10 cellular contexts compared by ENCODE assay signal in genomic region chr5:139676951-139677367, GRCh38. TPM values are rescaled to one million over a fixed set of nuclear protein-coding genes. Genes with fewer than 3 reads are reported as not detected.
DNase-seq lines count a peak whose midpoint lies in the region; ATAC-seq and TF ChIP-seq lines count a peak whose summit lies in the region.
"Had no signal": no experiment of that assay in that cellular context is flagged by ENCODE, and none has a peak within 500 bp of the region (broad histone marks: within the 10 kb centered on the region; RNA-seq: fewer than 3 reads in every experiment).

No MANE protein-coding gene starts in this region.

- H3K18ac ChIP-seq in IMR-90 (ENCODE audit: low read depth, low read length): no peak overlapping the region

- no peaks in the 10 kb centered on the region for H3K9me3 Mint-ChIP-seq in activated CD8-positive, alpha-beta T cell treated with anti-CD3 and anti-CD28 coated beads, Interleukin-2, amount 10 ng/mL, durations not matched to agents 7 days and 5 days (ENCODE audit: insufficient read depth)
- H3K9me3 Mint-ChIP-seq: activated CD4-positive, alpha-beta T cell treated with anti-CD3 and anti-CD28 coated beads, Interleukin-2, amount 10 ng/mL, durations not matched to agents 7 days and 5 days had no signal

- peaks cover 19% of the 10 kb centered on the region for H3K9me1 ChIP-seq in IMR-90 (ENCODE audit: insufficient read depth, low read length)

- H4K8ac ChIP-seq in IMR-90 (ENCODE audit: low read depth in 2 of 2, low read length in 2 of 2): no peak overlapping the region

- H3K79me1 ChIP-seq in IMR-90 (ENCODE audit: low read depth in 1 of 2, low read length in 2 of 2): peaks cover 10 to 53% of the 10 kb centered on the region in 2 experiments; a peak in 3 of 4 replicates

- dilution Hi-C loops in IMR-90 (cut with HindIII; ENCODE audit: low sequenced_read_pairs, unreplicated experiment): no loop called here

- DNase-seq in IMR-90 (no peak), astrocyte of the hippocampus (ENCODE audit: low read depth, low spot score) (peak; percentile 78), kidney glomerular epithelial cell (lab: John Stamatoyannopoulos, UW) (peak; percentile 67), GM19240 (ENCODE audit: insufficient read length, low spot score) (no peak)
- DNase-seq in activated CD8-positive, alpha-beta T cell treated with anti-CD3 and anti-CD28 coated beads, Interleukin-2, amount 10 ng/mL, durations not matched to agents 7 days and 5 days: no peak
- DNase-seq: activated CD4-positive, alpha-beta T cell treated with anti-CD3 and anti-CD28 coated beads, Interleukin-2, amount 10 ng/mL, durations not matched to agents 7 days and 5 days; left colon had no signal

- no peak overlapping the region for H4K5ac ChIP-seq in IMR-90 (ENCODE audit: low read depth, low read length)

- H3K4me2 ChIP-seq in IMR-90 (ENCODE audit: low read depth, low read length) (no peak overlapping the region), skeletal muscle satellite cell (ENCODE audit: low read length) (peak overlapping the region; percentile 38)

- H3K36me3 ChIP-seq in IMR-90 (ENCODE audit: control insufficient read depth, insufficient read depth, low read length): peaks cover 17% of the 10 kb centered on the region
- H3K36me3 ChIP-seq in skeletal muscle satellite cell (ENCODE audit: insufficient read depth, low read length): peaks cover 38% of the 10 kb centered on the region

- H3K27ac ChIP-seq in IMR-90 (ENCODE audit: insufficient read depth, low read length): no peak overlapping the region

- no peak overlapping the region for H3K23ac ChIP-seq in IMR-90 (ENCODE audit: low read depth, low read length)

- H3K27me3 ChIP-seq in IMR-90 (ENCODE audit: control insufficient read depth, insufficient read depth, low read length) (no peaks in the 10 kb centered on the region), skeletal muscle satellite cell (ENCODE audit: control insufficient read depth, insufficient read depth, low read length) (no peaks in the 10 kb centered on the region)

- intact Hi-C loops in IMR-90 (cut with micrococcal nuclease): no loop called here

- no peaks in the 10 kb centered on the region for H3K9me3 ChIP-seq in IMR-90 (ENCODE audit: control insufficient read depth, insufficient read depth, low read length)
- H3K9me3 ChIP-seq in skeletal muscle satellite cell (replicated peaks; ENCODE audit: low read length): no peaks in the 10 kb centered on the region

- in situ Hi-C loops in IMR-90 (cut with MboI; ENCODE audit: low sequenced_read_pairs): no loop called here

- H2AK5ac ChIP-seq in IMR-90 (ENCODE audit: low read depth, low read length): no peak overlapping the region

- TF ChIP-seq RAD21 in IMR-90 (IDR thresholded peaks at IDR 0.05; ENCODE audit: low read length): no peak

- WGBS in IMR-90 (ENCODE audit: extremely low coverage in 2 of 2, insufficient read length in 1 of 2), 2 experiments: 71% methylated on average over 4 of the region's 26 CpGs; no CpG with 5 or more reads in 1 of the 2 experiments

- H3K14ac ChIP-seq in IMR-90 (replicated peaks; ENCODE audit: low read depth, low read length): no peak overlapping the region

- no peak overlapping the region for H3K56ac ChIP-seq in IMR-90 (ENCODE audit: extremely low read depth, insufficient read depth, low read length)

- ATAC-seq in IMR-90 (ENCODE audit: low read depth) (no peak), GM18907 (IDR thresholded peaks at IDR 0.05; ENCODE audit: unreplicated experiment) (no peak), GM19455 (IDR thresholded peaks at IDR 0.05; ENCODE audit: unreplicated experiment) (no peak)
- no peak for ATAC-seq in activated CD8-positive, alpha-beta T cell treated with anti-CD3 and anti-CD28 coated beads, Interleukin-2, amount 10 ng/mL, durations not matched to agents 7 days and 5 days
- ATAC-seq: left colon had no signal

- no peaks in the 10 kb centered on the region for H3K4me1 Mint-ChIP-seq in activated CD8-positive, alpha-beta T cell treated with anti-CD3 and anti-CD28 coated beads, Interleukin-2, amount 10 ng/mL, durations not matched to agents 7 days and 5 days (ENCODE audit: low read depth)
- H3K4me1 Mint-ChIP-seq: activated CD4-positive, alpha-beta T cell treated with anti-CD3 and anti-CD28 coated beads, Interleukin-2, amount 10 ng/mL, durations not matched to agents 7 days and 5 days had no signal

- POLR2A ChIA-PET in IMR-90 (lab: Charles Lee; ENCODE audit: unreplicated experiment): no interaction called here
- POLR2A ChIA-PET in activated CD8-positive, alpha-beta T cell treated with anti-CD3 and anti-CD28 coated beads, Interleukin-2, amount 10 ng/mL, durations not matched to agents 7 days and 5 days (lab: Charles Lee): interaction anchor here (0.8 kb wide), 1 partner anchor 45 kb away, joined by 3 read pairs; no protein-coding TSS in a partner anchor

- CTCF ChIA-PET in IMR-90 (lab: Yijun Ruan, JAX): interaction anchor here (1.6 kb wide), 1 partner anchor 89 kb away, joined by 6 read pairs; no protein-coding TSS in a partner anchor
- CTCF ChIA-PET in activated CD8-positive, alpha-beta T cell treated with anti-CD3 and anti-CD28 coated beads, Interleukin-2, amount 10 ng/mL, durations not matched to agents 7 days and 5 days (lab: Charles Lee): interaction anchor here (1.7 kb wide), 2 partner anchors 44 to 89 kb away, joined by 3 to 16 read pairs; no protein-coding TSS in a partner anchor

- H2BK20ac ChIP-seq in IMR-90 (ENCODE audit: low read depth, low read length): no peak overlapping the region

- no peaks in the 10 kb centered on the region for H3K36me3 Mint-ChIP-seq in activated CD8-positive, alpha-beta T cell treated with anti-CD3 and anti-CD28 coated beads, Interleukin-2, amount 10 ng/mL, durations not matched to agents 7 days and 5 days (ENCODE audit: low read depth)

- H3K27me3 Mint-ChIP-seq in activated CD8-positive, alpha-beta T cell treated with anti-CD3 and anti-CD28 coated beads, Interleukin-2, amount 10 ng/mL, durations not matched to agents 7 days and 5 days (ENCODE audit: low read depth): no peaks in the 10 kb centered on the region
- H3K27me3 Mint-ChIP-seq: activated CD4-positive, alpha-beta T cell treated with anti-CD3 and anti-CD28 coated beads, Interleukin-2, amount 10 ng/mL, durations not matched to agents 7 days and 5 days had no signal

- BruUV-seq in IMR-90 (replicated peaks; lab: Mats Ljungman, UMichigan): no TSS peak

- no peak overlapping the region for H2BK15ac ChIP-seq in IMR-90 (ENCODE audit: low read depth, low read length)

- H3K4me3 ChIP-seq in IMR-90 (ENCODE audit: insufficient read depth, low read depth, low read length) (no peak overlapping the region), skeletal muscle satellite cell (ENCODE audit: low read length) (no peak overlapping the region)

- no peak overlapping the region for H2AFZ ChIP-seq in IMR-90 (replicated peaks; ENCODE audit: low read length, poor library complexity)

- TF ChIP-seq CTCF in IMR-90 (conservative IDR thresholded peaks at IDR 0.05; ENCODE audit: low read depth, low read length): no peak

- TF ChIP-seq POLR2A in IMR-90 (IDR thresholded peaks at IDR 0.05; ENCODE audit: low read depth, low read length): no peak

- H3K9ac ChIP-seq in IMR-90 (ENCODE audit: low read depth, low read length) (no peak overlapping the region), skeletal muscle satellite cell (ENCODE audit: low read depth, low read length) (no peak overlapping the region)

- H4K91ac ChIP-seq in IMR-90 (ENCODE audit: insufficient read depth, low read depth, low read length): no peak overlapping the region

- H2AK9ac ChIP-seq in IMR-90 (replicated peaks; ENCODE audit: low read depth, low read length, poor library complexity): peak overlapping the region; percentile 50

- H3K4ac ChIP-seq in IMR-90 (ENCODE audit: low read depth, low read length): no peak overlapping the region

- no peak overlapping the region for H3K27ac Mint-ChIP-seq in activated CD8-positive, alpha-beta T cell treated with anti-CD3 and anti-CD28 coated beads, Interleukin-2, amount 10 ng/mL, durations not matched to agents 7 days and 5 days
- H3K27ac Mint-ChIP-seq: activated CD4-positive, alpha-beta T cell treated with anti-CD3 and anti-CD28 coated beads, Interleukin-2, amount 10 ng/mL, durations not matched to agents 7 days and 5 days had no signal

- H3K4me1 ChIP-seq in IMR-90 (ENCODE audit: control insufficient read depth, insufficient read depth, low read length) (peaks cover 16% of the 10 kb centered on the region), skeletal muscle satellite cell (ENCODE audit: control insufficient read depth, insufficient read depth, low read length) (peaks cover 67% of the 10 kb centered on the region)

- H3K4me3 Mint-ChIP-seq in activated CD8-positive, alpha-beta T cell treated with anti-CD3 and anti-CD28 coated beads, Interleukin-2, amount 10 ng/mL, durations not matched to agents 7 days and 5 days: no peak overlapping the region
- H3K4me3 Mint-ChIP-seq: activated CD4-positive, alpha-beta T cell treated with anti-CD3 and anti-CD28 coated beads, Interleukin-2, amount 10 ng/mL, durations not matched to agents 7 days and 5 days had no signal

- peaks cover 54% of the 10 kb centered on the region for H4K20me1 ChIP-seq in IMR-90 (ENCODE audit: insufficient read depth, low read length)

- no peak overlapping the region for H2BK5ac ChIP-seq in IMR-90 (ENCODE audit: low read depth, low read length, poor library complexity, severe bottlenecking)

- no peak overlapping the region for H2BK120ac ChIP-seq in IMR-90 (ENCODE audit: low read depth, low read length)

TF ChIP-seq in IMR-90, 13 proteins besides CTCF, POLR2A, EP300 and RAD21 (continues in another document):
- TF ChIP-seq RCOR1 (IDR thresholded peaks at IDR 0.05; ENCODE audit: insufficient replicate concordance, low read length): no peak
- TF ChIP-seq SMC3 (IDR thresholded peaks at IDR 0.05; ENCODE audit: low read depth, low read length): no peak
- TF ChIP-seq FOS (IDR thresholded peaks at IDR 0.05; ENCODE audit: low read depth, low read length): no peak
- TF ChIP-seq, protein P1, sequence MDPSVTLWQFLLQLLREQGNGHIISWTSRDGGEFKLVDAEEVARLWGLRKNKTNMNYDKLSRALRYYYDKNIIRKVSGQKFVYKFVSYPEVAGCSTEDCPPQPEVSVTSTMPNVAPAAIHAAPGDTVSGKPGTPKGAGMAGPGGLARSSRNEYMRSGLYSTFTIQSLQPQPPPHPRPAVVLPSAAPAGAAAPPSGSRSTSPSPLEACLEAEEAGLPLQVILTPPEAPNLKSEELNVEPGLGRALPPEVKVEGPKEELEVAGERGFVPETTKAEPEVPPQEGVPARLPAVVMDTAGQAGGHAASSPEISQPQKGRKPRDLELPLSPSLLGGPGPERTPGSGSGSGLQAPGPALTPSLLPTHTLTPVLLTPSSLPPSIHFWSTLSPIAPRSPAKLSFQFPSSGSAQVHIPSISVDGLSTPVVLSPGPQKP (IDR thresholded peaks at IDR 0.05; ENCODE audit: borderline replicate concordance, low read depth, low read length): no peak

RNA-seq across cellular contexts. Expression of gene CXXC5, which starts 28.8 kb away (rescaled TPM):
- total RNA-seq in IMR-90 (2012; rRNA removed): 24.9 and 30.8 TPM in 2 replicates
- 35.7 and 38.8 TPM in 2 replicates for polyA plus RNA-seq in IMR-90 (2012; rRNA removed)
- 34.7 and 72.2 TPM in 2 replicates for polyA plus RNA-seq in IMR-90 (2012; cell fraction: cytosol; rRNA removed)
- polyA plus RNA-seq in IMR-90 (2012; cell fraction: nucleus; rRNA removed; ENCODE audit: low replicate concordance): 24.5 and 60.8 TPM in 2 replicates
- 101 and 157 TPM in 2 replicates for total RNA-seq in skeletal muscle satellite cell (2012; rRNA removed)
- 1 to 10 TPM; 1.2 to 2.0 TPM for total RNA-seq in activated CD8-positive, alpha-beta T cell treated with anti-CD3 and anti-CD28 coated beads, Interleukin-2, amount 10 ng/mL, durations not matched to agents 7 days and 5 days

Comparison
In these comparisons a context has a peak if more than half of its experiments do, and no peak if none do; other contexts are left out.
1. DNase-seq: peak in astrocyte of the hippocampus (single experiment) and kidney glomerular epithelial cell (single experiment); none in IMR-90 (single experiment), GM19240 (single experiment) and activated CD8-positive, alpha-beta T cell treated with anti-CD3 and anti-CD28 coated beads, Interleukin-2, amount 10 ng/mL, durations not matched to agents 7 days and 5 days (single experiment).